Comparison of ENCODE assay signal across 1 cellular context in the genomic region with DNA sequence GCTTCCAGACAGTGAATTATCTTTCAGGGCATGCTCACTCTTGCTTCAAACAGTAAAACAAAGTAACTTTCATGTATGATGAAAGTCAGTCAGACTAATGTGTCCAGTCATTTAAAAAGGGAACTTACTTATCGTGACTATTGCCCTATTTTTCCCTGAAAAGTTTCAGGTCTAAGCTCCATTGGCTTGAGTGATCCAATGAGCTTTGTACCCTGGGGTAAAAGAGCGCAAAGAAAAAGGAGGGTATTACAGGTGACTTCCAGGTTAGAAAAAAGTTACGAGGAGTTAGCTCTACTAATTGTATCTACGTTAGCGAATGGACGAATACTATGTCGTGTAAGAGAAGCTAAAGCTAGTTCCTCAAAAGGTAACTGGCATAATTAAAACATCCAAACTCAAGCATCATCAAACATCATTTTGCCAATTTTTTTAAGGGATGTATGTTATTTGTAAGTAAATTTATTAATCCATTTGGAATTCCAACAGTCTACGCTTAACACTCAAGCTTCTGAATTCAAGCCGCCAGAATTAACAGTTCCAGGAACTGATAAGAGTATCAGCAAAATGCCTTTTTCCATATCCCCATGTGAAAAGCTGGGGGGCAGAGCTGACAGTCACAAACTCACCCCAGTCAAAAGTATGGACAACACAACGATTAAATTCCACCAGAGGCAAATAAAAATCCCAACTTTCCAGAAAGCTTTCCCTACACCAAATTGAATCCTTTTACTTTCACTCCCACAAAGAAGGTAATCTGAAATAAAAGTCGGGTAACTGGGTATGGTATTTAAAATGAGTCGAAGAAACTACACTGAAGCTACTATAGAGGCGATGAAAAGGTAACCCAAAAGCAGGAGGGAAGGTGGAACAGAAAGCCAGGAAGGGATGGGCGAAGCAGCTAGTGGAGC.
TF ChIP-seq lines count a peak whose summit lies in the region.

No MANE protein-coding gene starts in this region.

TF ChIP-seq in SK-N-SH treated with all-trans-retinoic acid at 6 μM for 48 hours, 23 proteins besides CTCF, POLR2A, EP300 and RAD21 (continued from another document):
- TF ChIP-seq, protein P1, sequence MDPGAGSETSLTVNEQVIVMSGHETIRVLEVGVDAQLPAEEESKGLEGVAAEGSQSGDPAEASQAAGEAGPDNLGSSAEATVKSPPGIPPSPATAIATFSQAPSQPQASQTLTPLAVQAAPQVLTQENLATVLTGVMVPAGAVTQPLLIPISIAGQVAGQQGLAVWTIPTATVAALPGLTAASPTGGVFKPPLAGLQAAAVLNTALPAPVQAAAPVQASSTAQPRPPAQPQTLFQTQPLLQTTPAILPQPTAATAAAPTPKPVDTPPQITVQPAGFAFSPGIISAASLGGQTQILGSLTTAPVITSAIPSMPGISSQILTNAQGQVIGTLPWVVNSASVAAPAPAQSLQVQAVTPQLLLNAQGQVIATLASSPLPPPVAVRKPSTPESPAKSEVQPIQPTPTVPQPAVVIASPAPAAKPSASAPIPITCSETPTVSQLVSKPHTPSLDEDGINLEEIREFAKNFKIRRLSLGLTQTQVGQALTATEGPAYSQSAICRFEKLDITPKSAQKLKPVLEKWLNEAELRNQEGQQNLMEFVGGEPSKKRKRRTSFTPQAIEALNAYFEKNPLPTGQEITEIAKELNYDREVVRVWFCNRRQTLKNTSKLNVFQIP (CRISPR knock-in tag; IDR thresholded peaks at IDR 0.05; ENCODE audit: borderline replicate concordance, low read depth) = no peak
- no peak for TF ChIP-seq ZFP30 (CRISPR knock-in tag; IDR thresholded peaks at IDR 0.05)
- TF ChIP-seq BACH2 (CRISPR knock-in tag; IDR thresholded peaks at IDR 0.05; ENCODE audit: borderline replicate concordance) = no peak
- no peak for TF ChIP-seq ZC3H10 (CRISPR knock-in tag; IDR thresholded peaks at IDR 0.05)
- TF ChIP-seq ARNTL (CRISPR knock-in tag; IDR thresholded peaks at IDR 0.05; ENCODE audit: borderline replicate concordance, low read depth) = no peak
- TF ChIP-seq ISL1 (CRISPR knock-in tag; IDR thresholded peaks at IDR 0.05) = no peak
- TF ChIP-seq PPARA (CRISPR knock-in tag; IDR thresholded peaks at IDR 0.05; ENCODE audit: borderline replicate concordance) = no peak
- TF ChIP-seq, protein P2, sequence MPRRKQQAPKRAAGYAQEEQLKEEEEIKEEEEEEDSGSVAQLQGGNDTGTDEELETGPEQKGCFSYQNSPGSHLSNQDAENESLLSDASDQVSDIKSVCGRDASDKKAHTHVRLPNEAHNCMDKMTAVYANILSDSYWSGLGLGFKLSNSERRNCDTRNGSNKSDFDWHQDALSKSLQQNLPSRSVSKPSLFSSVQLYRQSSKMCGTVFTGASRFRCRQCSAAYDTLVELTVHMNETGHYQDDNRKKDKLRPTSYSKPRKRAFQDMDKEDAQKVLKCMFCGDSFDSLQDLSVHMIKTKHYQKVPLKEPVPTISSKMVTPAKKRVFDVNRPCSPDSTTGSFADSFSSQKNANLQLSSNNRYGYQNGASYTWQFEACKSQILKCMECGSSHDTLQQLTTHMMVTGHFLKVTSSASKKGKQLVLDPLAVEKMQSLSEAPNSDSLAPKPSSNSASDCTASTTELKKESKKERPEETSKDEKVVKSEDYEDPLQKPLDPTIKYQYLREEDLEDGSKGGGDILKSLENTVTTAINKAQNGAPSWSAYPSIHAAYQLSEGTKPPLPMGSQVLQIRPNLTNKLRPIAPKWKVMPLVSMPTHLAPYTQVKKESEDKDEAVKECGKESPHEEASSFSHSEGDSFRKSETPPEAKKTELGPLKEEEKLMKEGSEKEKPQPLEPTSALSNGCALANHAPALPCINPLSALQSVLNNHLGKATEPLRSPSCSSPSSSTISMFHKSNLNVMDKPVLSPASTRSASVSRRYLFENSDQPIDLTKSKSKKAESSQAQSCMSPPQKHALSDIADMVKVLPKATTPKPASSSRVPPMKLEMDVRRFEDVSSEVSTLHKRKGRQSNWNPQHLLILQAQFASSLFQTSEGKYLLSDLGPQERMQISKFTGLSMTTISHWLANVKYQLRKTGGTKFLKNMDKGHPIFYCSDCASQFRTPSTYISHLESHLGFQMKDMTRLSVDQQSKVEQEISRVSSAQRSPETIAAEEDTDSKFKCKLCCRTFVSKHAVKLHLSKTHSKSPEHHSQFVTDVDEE (CRISPR knock-in tag; IDR thresholded peaks at IDR 0.05) = no peak
- TF ChIP-seq TOX (CRISPR knock-in tag; IDR thresholded peaks at IDR 0.05; ENCODE audit: borderline replicate concordance) = no peak
- no peak for TF ChIP-seq RARB (CRISPR knock-in tag; IDR thresholded peaks at IDR 0.05)
- no peak for TF ChIP-seq GLIS3 (CRISPR knock-in tag; IDR thresholded peaks at IDR 0.05)
- TF ChIP-seq ZNF8 (CRISPR knock-in tag; IDR thresholded peaks at IDR 0.05) = no peak
